Comparison of ENCODE assay signal across 21 cellular contexts in the genomic region with DNA sequence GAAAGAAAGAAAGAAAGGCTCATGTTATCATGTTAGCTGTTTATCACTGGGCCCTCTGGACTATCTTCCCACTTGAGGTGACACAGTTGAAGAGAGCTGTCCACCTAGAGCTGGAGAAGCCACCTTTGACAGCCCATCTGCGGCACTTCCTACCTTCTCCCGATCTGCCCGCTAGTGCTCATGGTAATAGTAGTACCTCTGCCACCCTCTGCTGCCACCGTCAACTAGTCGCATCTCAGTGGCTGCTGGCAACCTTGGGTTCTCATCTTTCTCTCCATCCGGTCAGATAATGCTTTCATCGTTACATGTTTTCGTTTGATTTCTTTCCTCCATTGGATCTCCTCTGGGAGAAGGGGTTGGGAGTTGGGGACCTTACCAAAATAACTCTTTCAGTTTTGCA.
"Had no signal": no experiment of that assay in that cellular context is flagged by ENCODE, and none has a peak within 500 bp of the region (broad histone marks: within the 10 kb centered on the region; RNA-seq: fewer than 3 reads in every experiment).

No MANE protein-coding gene starts in this region.

- H3K4me2 ChIP-seq: neural progenitor cell had no signal

- DNase-seq: activated CD4-positive, alpha-beta memory T cell treated with anti-CD3 and anti-CD28 coated beads for 36 hours; activated CD4-positive, alpha-beta T cell treated with anti-CD3 and anti-CD28 coated beads for 48 hours; activated naive CD4-positive, alpha-beta T cell treated with Interleukin-2 at 50 U/mL for 16 hours; activated naive CD8-positive, alpha-beta T cell treated with anti-CD3 and anti-CD28 coated beads, Interleukin-2, amount 10 ng/mL, durations not matched to agents 7 days and 5 days; activated T-cell treated with anti-CD3 and anti-CD28 coated beads, Interleukin-2, amount 50 U/mL, for 48 hours; amniotic stem cell; colonic mucosa; dorsolateral prefrontal cortex; effector memory CD8-positive, alpha-beta T cell; foreskin melanocyte; glutamatergic neuron; hippocampal formation; kidney glomerular epithelial cell; left lung; naive thymus-derived CD8-positive, alpha-beta T cell; retina; stimulated activated CD4-positive, alpha-beta T cell treated with anti-CD3 and anti-CD28 coated beads, Interleukin-4, amount 100 ng/mL, for 1 hour; stimulated activated naive CD4-positive, alpha-beta T cell; testis had no signal

- H3K4me3 ChIP-seq: colonic mucosa, dorsolateral prefrontal cortex, left lung, neural progenitor cell, testis had no signal

- H3K9me3 ChIP-seq: colonic mucosa, left lung, testis had no signal

- H3K27ac ChIP-seq: colonic mucosa, dorsolateral prefrontal cortex, left lung, neural progenitor cell, testis had no signal

- H2AFZ ChIP-seq: neural progenitor cell had no signal

- ATAC-seq: effector memory CD8-positive, alpha-beta T cell; esophagus mucosa; left lung; naive thymus-derived CD8-positive, alpha-beta T cell had no signal

- H3K36me3 ChIP-seq: colonic mucosa, left lung, neural progenitor cell had no signal

- H3K4me1 ChIP-seq: colonic mucosa, neural progenitor cell, testis had no signal

- H3K27me3 ChIP-seq: colonic mucosa, dorsolateral prefrontal cortex, left lung, neural progenitor cell, testis had no signal
